10 cellular contexts compared by ENCODE assay signal in the genomic region with DNA sequence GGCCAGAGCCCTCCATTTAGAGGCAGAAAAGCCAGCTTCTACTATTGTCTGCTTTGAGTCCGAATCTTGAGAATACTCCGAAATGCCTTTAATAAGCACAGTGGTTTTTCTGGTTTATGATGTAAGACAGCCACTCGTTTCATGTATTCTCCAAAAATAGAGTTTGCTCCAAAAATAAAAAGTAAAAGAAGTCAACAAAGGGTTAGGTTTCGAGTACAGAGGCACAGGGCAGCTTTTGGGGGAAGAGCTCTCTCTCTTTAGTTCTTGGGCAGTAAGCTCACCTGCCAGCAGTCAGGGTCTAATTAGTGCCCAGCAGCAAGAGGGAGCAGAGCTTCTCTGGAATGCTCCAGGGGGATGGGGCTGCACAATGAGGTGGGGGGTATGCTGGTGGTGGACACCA. TPM values are rescaled to one million over a fixed set of nuclear protein-coding genes. Genes with fewer than 3 reads are reported as not detected.
DNase-seq lines count a peak whose midpoint lies in the region; ATAC-seq and TF ChIP-seq lines count a peak whose summit lies in the region.
"Had no signal": no experiment of that assay in that cellular context is flagged by ENCODE, and none has a peak within 500 bp of the region (broad histone marks: within the 10 kb centered on the region; RNA-seq: fewer than 3 reads in every experiment).

No MANE protein-coding gene starts in this region.

- peaks cover 11% of the 10 kb centered on the region for H3K36me3 ChIP-seq in osteoblast (ENCODE audit: insufficient read depth, low read length)

- peaks cover 96% of the 10 kb centered on the region for H3K79me2 ChIP-seq in osteoblast (ENCODE audit: insufficient read depth, low read length)

- peak overlapping the region; percentile 24; the same call in 1 of the 2 replicates for H3K27ac ChIP-seq in HL-60 (replicated peaks)
- H3K27ac ChIP-seq in osteoblast (ENCODE audit: low read depth, low read length), result peak overlapping the region; percentile 98

- no peak for DNase-seq in HL-60 (ENCODE audit: low read depth in 1 of 2, low spot score in 1 of 2)
- no peak for DNase-seq in osteoblast (ENCODE audit: insufficient read length, low spot score, missing footprints)
- DNase-seq in KG1 (lab: John Stamatoyannopoulos, UW), result no peak
- no peak for DNase-seq in stimulated activated CD4-positive, alpha-beta T cell treated with anti-CD3 and anti-CD28 coated beads, Interleukin-4, amount 100 ng/mL, for 24 hours
- no peak for DNase-seq in cerebellar cortex (ENCODE audit: low spot score)
- DNase-seq: cortex of kidney, nucleus accumbens had no signal

- TF ChIP-seq CTCF in HL-60 (IDR thresholded peaks at IDR 0.05; ENCODE audit: insufficient read depth, low read length), result no peak
- TF ChIP-seq CTCF in osteoblast (IDR thresholded peaks at IDR 0.05; ENCODE audit: extremely low read depth, low read depth, low read length), result no peak

- no peaks in the 10 kb centered on the region for H4K20me1 ChIP-seq in osteoblast (ENCODE audit: insufficient read depth, low read length)

- peaks cover 90% of the 10 kb centered on the region for H3K4me1 ChIP-seq in osteoblast (ENCODE audit: insufficient read depth, low read length)

- H3K27me3 ChIP-seq in HL-60 (ENCODE audit: insufficient read depth, poor library complexity, severe bottlenecking) (no peaks in the 10 kb centered on the region), osteoblast (ENCODE audit: insufficient read depth, low read length) (no peaks in the 10 kb centered on the region)

- no peaks in the 10 kb centered on the region for H3K9me3 ChIP-seq in osteoblast (ENCODE audit: low read depth, low read length)

- no peak overlapping the region for H2AFZ ChIP-seq in osteoblast (ENCODE audit: low read length)

- H3K4me2 ChIP-seq in osteoblast (ENCODE audit: insufficient read depth, low read length), result peak overlapping the region; percentile 43

- H3K4me3 ChIP-seq in HL-60 (replicated peaks; ENCODE audit: insufficient read depth, low read length) (no peak overlapping the region), osteoblast (ENCODE audit: insufficient read depth, low read length) (no peak overlapping the region)

- ATAC-seq in GM18502 (IDR thresholded peaks at IDR 0.05; ENCODE audit: poor library complexity, unreplicated experiment) (peak; percentile 66), GM21717 (IDR thresholded peaks at IDR 0.05; ENCODE audit: unreplicated experiment) (peak; percentile 59)
- ATAC-seq in activated CD4-positive, CD25-positive, alpha-beta regulatory T cell treated with anti-CD3 and anti-CD28 coated beads, Interleukin-2, amount 50 U/mL, for 24 hours, result no peak

RNA-seq across cellular contexts. Expression of a gene that starts 20.2 kb away (rescaled TPM):
- total RNA-seq in osteoblast, result 26.5 and 28.6 TPM in 2 replicates

Comparison
In these comparisons a context has a peak if more than half of its experiments do, and no peak if none do; other contexts are left out.
1. ATAC-seq: peak in GM18502 (single experiment) and GM21717 (single experiment); none in activated CD4-positive, CD25-positive, alpha-beta regulatory T cell treated with anti-CD3 and anti-CD28 coated beads, Interleukin-2, amount 50 U/mL, for 24 hours (0 of 2).